In the genomic region with DNA sequence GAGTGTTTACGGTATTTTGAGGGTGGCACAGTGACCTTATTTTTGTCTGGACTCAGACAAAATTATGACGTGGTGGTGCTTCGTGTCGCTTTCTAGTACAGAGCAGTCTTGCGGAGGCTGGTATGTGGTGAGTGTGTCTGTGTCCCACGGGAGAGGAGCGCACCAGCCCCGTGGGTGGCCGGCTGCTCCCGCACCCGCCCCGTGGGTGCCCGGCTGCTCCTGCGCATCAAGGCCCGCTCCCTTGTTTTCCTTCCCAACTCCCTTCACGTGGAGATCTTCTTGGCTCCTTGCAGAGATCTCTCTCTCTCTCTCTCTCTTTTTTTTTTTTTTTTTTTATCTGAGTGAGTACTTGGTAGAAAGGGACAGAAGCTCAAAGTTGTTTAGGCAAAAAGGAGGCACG, we compare ENCODE assay signal across 21 cellular contexts.
"Had no signal": no experiment of that assay in that cellular context is flagged by ENCODE, and none has a peak within 500 bp of the region (broad histone marks: within the 10 kb centered on the region; RNA-seq: fewer than 3 reads in every experiment).

No MANE protein-coding gene starts in this region.

- H3K4me1 Mint-ChIP-seq: immature natural killer cell; memory B cell; naive B cell; naive thymus-derived CD4-positive, alpha-beta T cell had no signal

- DNase-seq: hippocampal formation; hypothalamus; immature natural killer cell; islet precursor cell; kidney; kidney glomerular epithelial cell; left cardiac atrium; left colon; left lung; left ventricle myocardium inferior; left ventricle myocardium superior; lower lobe of right lung; mammary epithelial cell; mesenchymal stem cell; mesendoderm; midbrain; mucosa of descending colon; naive B cell; naive thymus-derived CD4-positive, alpha-beta T cell had no signal

- H3K36me3 Mint-ChIP-seq: memory B cell; naive B cell; naive thymus-derived CD4-positive, alpha-beta T cell had no signal

- H3K27ac Mint-ChIP-seq: memory B cell; mesothelial cell of epicardium; naive thymus-derived CD4-positive, alpha-beta T cell had no signal

- H3K4me3 Mint-ChIP-seq: immature natural killer cell; memory B cell; mesothelial cell of epicardium; naive B cell; naive thymus-derived CD4-positive, alpha-beta T cell had no signal
